In the genomic region with DNA sequence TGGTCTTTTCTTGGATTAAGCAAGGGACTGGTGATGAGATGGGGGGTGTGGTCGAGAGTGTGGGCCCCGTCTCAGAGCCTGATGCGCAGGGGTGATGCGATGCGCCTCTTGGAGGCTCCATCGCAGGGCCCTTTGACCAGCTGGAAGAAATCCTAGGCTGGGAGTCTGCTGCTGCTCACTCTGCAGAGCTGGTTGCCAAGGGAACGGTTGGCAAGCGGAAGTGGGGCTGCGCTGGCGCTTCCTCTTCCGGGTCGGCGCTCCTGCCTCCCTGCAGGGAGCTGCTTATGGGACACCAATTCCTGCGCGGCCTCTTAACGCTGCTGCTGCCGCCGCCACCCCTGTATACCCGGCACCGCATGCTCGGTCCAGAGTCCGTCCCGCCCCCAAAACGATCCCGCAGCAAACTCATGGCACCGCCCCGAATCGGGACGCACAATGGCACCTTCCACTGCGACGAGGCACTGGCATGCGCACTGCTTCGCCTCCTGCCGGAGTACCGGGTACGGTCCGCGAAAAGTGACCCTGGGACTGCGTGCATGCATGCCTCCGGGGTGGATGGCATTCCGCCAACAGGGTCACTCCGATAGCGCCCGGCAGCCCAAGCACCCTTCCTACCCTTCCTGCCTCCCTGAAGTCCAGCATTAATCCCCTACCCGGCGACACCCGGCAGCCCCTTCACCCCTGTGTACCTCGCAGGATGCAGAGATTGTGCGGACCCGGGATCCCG, we compare ENCODE assay signal across 1 cellular context.
TF ChIP-seq lines count a peak whose summit lies in the region.

A gene with protein sequence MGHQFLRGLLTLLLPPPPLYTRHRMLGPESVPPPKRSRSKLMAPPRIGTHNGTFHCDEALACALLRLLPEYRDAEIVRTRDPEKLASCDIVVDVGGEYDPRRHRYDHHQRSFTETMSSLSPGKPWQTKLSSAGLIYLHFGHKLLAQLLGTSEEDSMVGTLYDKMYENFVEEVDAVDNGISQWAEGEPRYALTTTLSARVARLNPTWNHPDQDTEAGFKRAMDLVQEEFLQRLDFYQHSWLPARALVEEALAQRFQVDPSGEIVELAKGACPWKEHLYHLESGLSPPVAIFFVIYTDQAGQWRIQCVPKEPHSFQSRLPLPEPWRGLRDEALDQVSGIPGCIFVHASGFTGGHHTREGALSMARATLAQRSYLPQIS (plus strand): TSS at position 242 of the 727 bp plus-strand sequence. CDS start 43 bp downstream, at position 285.

TF ChIP-seq in HepG2, 621 proteins besides CTCF, POLR2A, EP300 and RAD21 (continued from another document and continues in another):
- TF ChIP-seq ZNF205 (CRISPR knock-in tag; IDR thresholded peaks at IDR 0.05) (0 out of 2 replicates have a peak, but pooled peaks have one; percentile 50), PHB2 (IDR thresholded peaks at IDR 0.05; ENCODE audit: partially characterized antibody) (no peak), ZNF629 (CRISPR knock-in tag; conservative IDR thresholded peaks at IDR 0.05) (no peak), HIVEP1 (CRISPR knock-in tag; IDR thresholded peaks at IDR 0.05) (no peak; the same call in 1 of the 2 replicates), KDM5B (CRISPR knock-in tag; IDR thresholded peaks at IDR 0.05; ENCODE audit: borderline replicate concordance) (peak; percentile 97), HMG20B (CRISPR knock-in tag; conservative IDR thresholded peaks at IDR 0.05) (no peak), ZBTB3 (CRISPR knock-in tag; IDR thresholded peaks at IDR 0.05; ENCODE audit: borderline replicate concordance, low read depth) (peak; percentile 89; the same call in 1 of the 2 replicates), PHF21A (CRISPR knock-in tag; IDR thresholded peaks at IDR 0.05) (no peak), PHF5A (CRISPR knock-in tag; IDR thresholded peaks at IDR 0.05; ENCODE audit: low read depth, unreplicated experiment) (peak; percentile 69), ZNF34 (CRISPR knock-in tag; IDR thresholded peaks at IDR 0.05; ENCODE audit: borderline replicate concordance) (0 out of 2 replicates have a peak, but pooled peaks have one; percentile 55), NFE2L1 (CRISPR knock-in tag; IDR thresholded peaks at IDR 0.05; ENCODE audit: borderline replicate concordance) (no peak), AGO2 (optimal IDR thresholded peaks at IDR 0.05; ENCODE audit: low read depth, low read length) (peak; percentile 99), ZNF772 (CRISPR knock-in tag; IDR thresholded peaks at IDR 0.05) (no peak; the same call in 1 of the 2 replicates), ZSCAN21 (CRISPR knock-in tag; IDR thresholded peaks at IDR 0.05; ENCODE audit: borderline replicate concordance) (peak; percentile 70; the same call in 1 of the 2 replicates), ZNF607 (CRISPR knock-in tag; IDR thresholded peaks at IDR 0.05; ENCODE audit: borderline replicate concordance) (peak; percentile 52; the same call in 1 of the 2 replicates), ZNF326 (CRISPR knock-in tag; IDR thresholded peaks at IDR 0.05; ENCODE audit: borderline replicate concordance) (no peak), POLR2G (IDR thresholded peaks at IDR 0.05; ENCODE audit: low read depth, low read length) (peak; percentile 87), NFRKB (IDR thresholded peaks at IDR 0.05) (no peak), ZNF20 (CRISPR knock-in tag; IDR thresholded peaks at IDR 0.05) (no peak), GATAD2A (CRISPR knock-in tag; IDR thresholded peaks at IDR 0.05) (no peak; the same call in 1 of the 2 replicates), DR1 (CRISPR knock-in tag; IDR thresholded peaks at IDR 0.05) (peak; percentile 66), SATB2 (CRISPR knock-in tag; IDR thresholded peaks at IDR 0.05) (no peak)
- TF ChIP-seq, protein P1, sequence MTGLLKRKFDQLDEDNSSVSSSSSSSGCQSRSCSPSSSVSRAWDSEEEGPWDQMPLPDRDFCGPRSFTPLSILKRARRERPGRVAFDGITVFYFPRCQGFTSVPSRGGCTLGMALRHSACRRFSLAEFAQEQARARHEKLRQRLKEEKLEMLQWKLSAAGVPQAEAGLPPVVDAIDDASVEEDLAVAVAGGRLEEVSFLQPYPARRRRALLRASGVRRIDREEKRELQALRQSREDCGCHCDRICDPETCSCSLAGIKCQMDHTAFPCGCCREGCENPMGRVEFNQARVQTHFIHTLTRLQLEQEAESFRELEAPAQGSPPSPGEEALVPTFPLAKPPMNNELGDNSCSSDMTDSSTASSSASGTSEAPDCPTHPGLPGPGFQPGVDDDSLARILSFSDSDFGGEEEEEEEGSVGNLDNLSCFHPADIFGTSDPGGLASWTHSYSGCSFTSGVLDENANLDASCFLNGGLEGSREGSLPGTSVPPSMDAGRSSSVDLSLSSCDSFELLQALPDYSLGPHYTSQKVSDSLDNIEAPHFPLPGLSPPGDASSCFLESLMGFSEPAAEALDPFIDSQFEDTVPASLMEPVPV (CRISPR knock-in tag; IDR thresholded peaks at IDR 0.05) = peak; percentile 95
- TF ChIP-seq, protein P2, sequence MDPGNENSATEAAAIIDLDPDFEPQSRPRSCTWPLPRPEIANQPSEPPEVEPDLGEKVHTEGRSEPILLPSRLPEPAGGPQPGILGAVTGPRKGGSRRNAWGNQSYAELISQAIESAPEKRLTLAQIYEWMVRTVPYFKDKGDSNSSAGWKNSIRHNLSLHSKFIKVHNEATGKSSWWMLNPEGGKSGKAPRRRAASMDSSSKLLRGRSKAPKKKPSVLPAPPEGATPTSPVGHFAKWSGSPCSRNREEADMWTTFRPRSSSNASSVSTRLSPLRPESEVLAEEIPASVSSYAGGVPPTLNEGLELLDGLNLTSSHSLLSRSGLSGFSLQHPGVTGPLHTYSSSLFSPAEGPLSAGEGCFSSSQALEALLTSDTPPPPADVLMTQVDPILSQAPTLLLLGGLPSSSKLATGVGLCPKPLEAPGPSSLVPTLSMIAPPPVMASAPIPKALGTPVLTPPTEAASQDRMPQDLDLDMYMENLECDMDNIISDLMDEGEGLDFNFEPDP (CRISPR knock-in tag; conservative IDR thresholded peaks at IDR 0.05) = no peak
- TF ChIP-seq, protein P3, sequence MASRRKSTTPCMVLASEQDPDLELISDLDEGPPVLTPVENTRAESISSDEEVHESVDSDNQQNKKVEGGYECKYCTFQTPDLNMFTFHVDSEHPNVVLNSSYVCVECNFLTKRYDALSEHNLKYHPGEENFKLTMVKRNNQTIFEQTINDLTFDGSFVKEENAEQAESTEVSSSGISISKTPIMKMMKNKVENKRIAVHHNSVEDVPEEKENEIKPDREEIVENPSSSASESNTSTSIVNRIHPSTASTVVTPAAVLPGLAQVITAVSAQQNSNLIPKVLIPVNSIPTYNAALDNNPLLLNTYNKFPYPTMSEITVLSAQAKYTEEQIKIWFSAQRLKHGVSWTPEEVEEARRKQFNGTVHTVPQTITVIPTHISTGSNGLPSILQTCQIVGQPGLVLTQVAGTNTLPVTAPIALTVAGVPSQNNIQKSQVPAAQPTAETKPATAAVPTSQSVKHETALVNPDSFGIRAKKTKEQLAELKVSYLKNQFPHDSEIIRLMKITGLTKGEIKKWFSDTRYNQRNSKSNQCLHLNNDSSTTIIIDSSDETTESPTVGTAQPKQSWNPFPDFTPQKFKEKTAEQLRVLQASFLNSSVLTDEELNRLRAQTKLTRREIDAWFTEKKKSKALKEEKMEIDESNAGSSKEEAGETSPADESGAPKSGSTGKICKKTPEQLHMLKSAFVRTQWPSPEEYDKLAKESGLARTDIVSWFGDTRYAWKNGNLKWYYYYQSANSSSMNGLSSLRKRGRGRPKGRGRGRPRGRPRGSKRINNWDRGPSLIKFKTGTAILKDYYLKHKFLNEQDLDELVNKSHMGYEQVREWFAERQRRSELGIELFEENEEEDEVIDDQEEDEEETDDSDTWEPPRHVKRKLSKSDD (CRISPR knock-in tag; IDR thresholded peaks at IDR 0.05; ENCODE audit: low read depth) = no peak
- TF ChIP-seq, protein P4, sequence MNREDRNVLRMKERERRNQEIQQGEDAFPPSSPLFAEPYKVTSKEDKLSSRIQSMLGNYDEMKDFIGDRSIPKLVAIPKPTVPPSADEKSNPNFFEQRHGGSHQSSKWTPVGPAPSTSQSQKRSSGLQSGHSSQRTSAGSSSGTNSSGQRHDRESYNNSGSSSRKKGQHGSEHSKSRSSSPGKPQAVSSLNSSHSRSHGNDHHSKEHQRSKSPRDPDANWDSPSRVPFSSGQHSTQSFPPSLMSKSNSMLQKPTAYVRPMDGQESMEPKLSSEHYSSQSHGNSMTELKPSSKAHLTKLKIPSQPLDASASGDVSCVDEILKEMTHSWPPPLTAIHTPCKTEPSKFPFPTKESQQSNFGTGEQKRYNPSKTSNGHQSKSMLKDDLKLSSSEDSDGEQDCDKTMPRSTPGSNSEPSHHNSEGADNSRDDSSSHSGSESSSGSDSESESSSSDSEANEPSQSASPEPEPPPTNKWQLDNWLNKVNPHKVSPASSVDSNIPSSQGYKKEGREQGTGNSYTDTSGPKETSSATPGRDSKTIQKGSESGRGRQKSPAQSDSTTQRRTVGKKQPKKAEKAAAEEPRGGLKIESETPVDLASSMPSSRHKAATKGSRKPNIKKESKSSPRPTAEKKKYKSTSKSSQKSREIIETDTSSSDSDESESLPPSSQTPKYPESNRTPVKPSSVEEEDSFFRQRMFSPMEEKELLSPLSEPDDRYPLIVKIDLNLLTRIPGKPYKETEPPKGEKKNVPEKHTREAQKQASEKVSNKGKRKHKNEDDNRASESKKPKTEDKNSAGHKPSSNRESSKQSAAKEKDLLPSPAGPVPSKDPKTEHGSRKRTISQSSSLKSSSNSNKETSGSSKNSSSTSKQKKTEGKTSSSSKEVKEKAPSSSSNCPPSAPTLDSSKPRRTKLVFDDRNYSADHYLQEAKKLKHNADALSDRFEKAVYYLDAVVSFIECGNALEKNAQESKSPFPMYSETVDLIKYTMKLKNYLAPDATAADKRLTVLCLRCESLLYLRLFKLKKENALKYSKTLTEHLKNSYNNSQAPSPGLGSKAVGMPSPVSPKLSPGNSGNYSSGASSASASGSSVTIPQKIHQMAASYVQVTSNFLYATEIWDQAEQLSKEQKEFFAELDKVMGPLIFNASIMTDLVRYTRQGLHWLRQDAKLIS (CRISPR knock-in tag; IDR thresholded peaks at IDR 0.05) = no peak
- TF ChIP-seq, protein P5, sequence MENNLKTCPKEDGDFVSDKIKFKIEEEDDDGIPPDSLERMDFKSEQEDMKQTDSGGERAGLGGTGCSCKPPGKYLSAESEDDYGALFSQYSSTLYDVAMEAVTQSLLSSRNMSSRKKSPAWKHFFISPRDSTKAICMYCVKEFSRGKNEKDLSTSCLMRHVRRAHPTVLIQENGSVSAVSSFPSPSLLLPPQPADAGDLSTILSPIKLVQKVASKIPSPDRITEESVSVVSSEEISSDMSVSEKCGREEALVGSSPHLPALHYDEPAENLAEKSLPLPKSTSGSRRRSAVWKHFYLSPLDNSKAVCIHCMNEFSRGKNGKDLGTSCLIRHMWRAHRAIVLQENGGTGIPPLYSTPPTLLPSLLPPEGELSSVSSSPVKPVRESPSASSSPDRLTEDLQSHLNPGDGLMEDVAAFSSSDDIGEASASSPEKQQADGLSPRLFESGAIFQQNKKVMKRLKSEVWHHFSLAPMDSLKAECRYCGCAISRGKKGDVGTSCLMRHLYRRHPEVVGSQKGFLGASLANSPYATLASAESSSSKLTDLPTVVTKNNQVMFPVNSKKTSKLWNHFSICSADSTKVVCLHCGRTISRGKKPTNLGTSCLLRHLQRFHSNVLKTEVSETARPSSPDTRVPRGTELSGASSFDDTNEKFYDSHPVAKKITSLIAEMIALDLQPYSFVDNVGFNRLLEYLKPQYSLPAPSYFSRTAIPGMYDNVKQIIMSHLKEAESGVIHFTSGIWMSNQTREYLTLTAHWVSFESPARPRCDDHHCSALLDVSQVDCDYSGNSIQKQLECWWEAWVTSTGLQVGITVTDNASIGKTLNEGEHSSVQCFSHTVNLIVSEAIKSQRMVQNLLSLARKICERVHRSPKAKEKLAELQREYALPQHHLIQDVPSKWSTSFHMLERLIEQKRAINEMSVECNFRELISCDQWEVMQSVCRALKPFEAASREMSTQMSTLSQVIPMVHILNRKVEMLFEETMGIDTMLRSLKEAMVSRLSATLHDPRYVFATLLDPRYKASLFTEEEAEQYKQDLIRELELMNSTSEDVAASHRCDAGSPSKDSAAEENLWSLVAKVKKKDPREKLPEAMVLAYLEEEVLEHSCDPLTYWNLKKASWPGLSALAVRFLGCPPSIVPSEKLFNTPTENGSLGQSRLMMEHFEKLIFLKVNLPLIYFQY (CRISPR knock-in tag; IDR thresholded peaks at IDR 0.05; ENCODE audit: borderline replicate concordance) = no peak
- TF ChIP-seq, protein P6, sequence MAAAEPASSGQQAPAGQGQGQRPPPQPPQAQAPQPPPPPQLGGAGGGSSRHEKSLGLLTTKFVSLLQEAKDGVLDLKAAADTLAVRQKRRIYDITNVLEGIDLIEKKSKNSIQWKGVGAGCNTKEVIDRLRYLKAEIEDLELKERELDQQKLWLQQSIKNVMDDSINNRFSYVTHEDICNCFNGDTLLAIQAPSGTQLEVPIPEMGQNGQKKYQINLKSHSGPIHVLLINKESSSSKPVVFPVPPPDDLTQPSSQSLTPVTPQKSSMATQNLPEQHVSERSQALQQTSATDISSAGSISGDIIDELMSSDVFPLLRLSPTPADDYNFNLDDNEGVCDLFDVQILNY (CRISPR knock-in tag; conservative IDR thresholded peaks at IDR 0.05) = peak; percentile 58
- TF ChIP-seq, protein P7, sequence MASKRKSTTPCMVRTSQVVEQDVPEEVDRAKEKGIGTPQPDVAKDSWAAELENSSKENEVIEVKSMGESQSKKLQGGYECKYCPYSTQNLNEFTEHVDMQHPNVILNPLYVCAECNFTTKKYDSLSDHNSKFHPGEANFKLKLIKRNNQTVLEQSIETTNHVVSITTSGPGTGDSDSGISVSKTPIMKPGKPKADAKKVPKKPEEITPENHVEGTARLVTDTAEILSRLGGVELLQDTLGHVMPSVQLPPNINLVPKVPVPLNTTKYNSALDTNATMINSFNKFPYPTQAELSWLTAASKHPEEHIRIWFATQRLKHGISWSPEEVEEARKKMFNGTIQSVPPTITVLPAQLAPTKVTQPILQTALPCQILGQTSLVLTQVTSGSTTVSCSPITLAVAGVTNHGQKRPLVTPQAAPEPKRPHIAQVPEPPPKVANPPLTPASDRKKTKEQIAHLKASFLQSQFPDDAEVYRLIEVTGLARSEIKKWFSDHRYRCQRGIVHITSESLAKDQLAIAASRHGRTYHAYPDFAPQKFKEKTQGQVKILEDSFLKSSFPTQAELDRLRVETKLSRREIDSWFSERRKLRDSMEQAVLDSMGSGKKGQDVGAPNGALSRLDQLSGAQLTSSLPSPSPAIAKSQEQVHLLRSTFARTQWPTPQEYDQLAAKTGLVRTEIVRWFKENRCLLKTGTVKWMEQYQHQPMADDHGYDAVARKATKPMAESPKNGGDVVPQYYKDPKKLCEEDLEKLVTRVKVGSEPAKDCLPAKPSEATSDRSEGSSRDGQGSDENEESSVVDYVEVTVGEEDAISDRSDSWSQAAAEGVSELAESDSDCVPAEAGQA (IDR thresholded peaks at IDR 0.05; ENCODE audit: low read depth) = peak; percentile 57; the same call in 1 of the 2 replicates
- TF ChIP-seq, protein P7 (CRISPR knock-in tag; IDR thresholded peaks at IDR 0.05; ENCODE audit: borderline replicate concordance) = no peak
